In the genomic region with DNA sequence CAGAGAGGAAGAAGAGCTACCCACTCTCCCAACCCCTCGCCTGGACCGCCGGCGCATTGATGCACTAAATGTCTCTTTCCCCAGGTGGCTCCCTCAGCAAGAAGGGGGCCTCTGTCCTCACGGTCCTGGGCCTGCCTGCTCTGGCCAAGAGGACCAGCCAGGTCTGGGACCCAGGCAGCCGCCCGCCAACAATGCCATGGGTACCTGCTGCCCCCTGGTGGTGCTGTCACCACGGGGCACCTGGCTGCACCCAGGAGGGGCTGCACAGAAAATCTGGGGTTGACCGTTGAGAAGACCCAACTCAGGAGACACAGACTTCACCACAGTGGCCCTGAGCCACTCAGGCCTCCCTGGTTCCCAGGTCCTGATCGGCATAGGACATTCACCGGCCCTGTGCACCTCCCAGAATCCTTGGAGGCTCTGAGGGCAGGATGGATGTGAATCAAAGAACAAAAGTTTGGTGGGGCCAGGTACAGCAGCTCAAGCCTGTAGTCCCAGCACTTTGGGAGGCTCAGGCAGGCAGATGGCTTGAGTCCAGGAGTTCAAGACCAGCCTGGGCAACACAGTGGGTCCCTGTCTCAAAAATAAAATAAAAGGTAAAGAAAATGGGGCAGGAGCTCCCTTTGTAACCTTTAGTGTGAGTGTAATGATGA, we compare ENCODE assay signal across 8 cellular contexts. TPM values are rescaled to one million over a fixed set of nuclear protein-coding genes. Genes with fewer than 3 reads are reported as not detected.
DNase-seq lines count a peak whose midpoint lies in the region; ATAC-seq and TF ChIP-seq lines count a peak whose summit lies in the region.

No MANE protein-coding gene starts in this region.

- TF ChIP-seq POLR2A in heart left ventricle (IDR thresholded peaks at IDR 0.05), result no peak

- no peaks in the 10 kb centered on the region for H3K9me3 ChIP-seq in Loucy (ENCODE audit: insufficient read depth, low read depth, low read length)
- no peaks in the 10 kb centered on the region for H3K9me3 ChIP-seq in heart left ventricle

- POLR2A ChIA-PET in T-cell (lab: Charles Lee), result no interaction called here

- H3K36me3 ChIP-seq in Loucy (ENCODE audit: insufficient read depth, low read length), result no peaks in the 10 kb centered on the region
- H3K36me3 ChIP-seq in heart left ventricle, result no peaks in the 10 kb centered on the region

- CTCF ChIA-PET in T-cell (lab: Charles Lee), result interaction anchor here (0.6 to 2.6 kb wide), 7 partner anchors 31 to 453 kb away, joined by 3 to 21 read pairs (median 3); a partner anchor contains a TSS

- DNase-seq in ELR (ENCODE audit: low read depth), result peak; percentile 74
- peak; percentile 18 to 80 (median 62) for DNase-seq in T-cell
- peak; percentile 75 to 92 (median 83) for DNase-seq in heart left ventricle
- no peak for DNase-seq in retinal pigment epithelial cell (ENCODE audit: low read depth)
- no peak for DNase-seq in NCI-H446 treated with DMSO at 0.1 percent for 48 hours (lab: John Stamatoyannopoulos, UW)

- peaks cover 0 to 12% (median 9%) of the 10 kb centered on the region in 3 donors for H3K4me1 Mint-ChIP-seq in T-cell
- H3K4me1 Mint-ChIP-seq in activated naive CD8-positive, alpha-beta T cell (ENCODE audit: low read depth), result peaks cover 5% of the 10 kb centered on the region

- WGBS in heart left ventricle, 4 donors, result 5 to 9% (median 7%) methylated on average over 8 to 11 of the region's 11 CpGs

- H3K27ac Mint-ChIP-seq in T-cell, result peak overlapping the region in 1 of 2 donors; percentile 39
- no peak overlapping the region for H3K27ac Mint-ChIP-seq in activated naive CD8-positive, alpha-beta T cell

- H4K20me1 ChIP-seq in Loucy (ENCODE audit: insufficient read depth, low read length, poor library complexity, severe bottlenecking), result peaks cover 7% of the 10 kb centered on the region

- intact Hi-C loops in heart left ventricle (cut with DNase I), result loop anchor here (1.0 to 10.0 kb wide), 7 partner anchors 37 to 460 kb away; a partner anchor contains a TSS

- H3K4me1 ChIP-seq in Loucy (ENCODE audit: insufficient read depth, low read length, poor library complexity, severe bottlenecking), result peaks cover 30% of the 10 kb centered on the region
- peaks cover 4 to 31% (median 20%) of the 10 kb centered on the region in 12 donors for H3K4me1 ChIP-seq in heart left ventricle

- H3K27me3 ChIP-seq in Loucy (ENCODE audit: insufficient read depth, low read length, poor library complexity, severe bottlenecking), result no peaks in the 10 kb centered on the region
- H3K27me3 ChIP-seq in heart left ventricle, result peaks cover 0 to 4% (median 0%) of the 10 kb centered on the region in 9 donors

- peak overlapping the region; percentile 39 to 60 (median 59) for H3K4me3 Mint-ChIP-seq in T-cell
- peak overlapping the region; percentile 47 for H3K4me3 Mint-ChIP-seq in activated naive CD8-positive, alpha-beta T cell

- H3K9me2 ChIP-seq in Loucy (replicated peaks; ENCODE audit: low read depth, low read length), result no peaks in the 10 kb centered on the region

- ATAC-seq in T-cell (replicated peaks in 1 of 4), result peak; percentile 31 to 49 (median 40)
- ATAC-seq in heart left ventricle, result peak; percentile 63 to 82 (median 71)
- ATAC-seq in HG03378 (IDR thresholded peaks at IDR 0.05; ENCODE audit: unreplicated experiment), result no peak

- no peak overlapping the region for H3K4me3 ChIP-seq in Loucy (ENCODE audit: low read length, poor library complexity, severe bottlenecking)
- no peak overlapping the region for H3K4me3 ChIP-seq in heart left ventricle
- no peak overlapping the region for H3K4me3 ChIP-seq in retinal pigment epithelial cell (ENCODE audit: low read length)

- H2AFZ ChIP-seq in Loucy (ENCODE audit: low read length), result no peak overlapping the region

- peaks cover 0 to 8% of the 10 kb centered on the region in 2 donors for H3K27me3 Mint-ChIP-seq in T-cell
- H3K27me3 Mint-ChIP-seq in activated naive CD8-positive, alpha-beta T cell, result no peaks in the 10 kb centered on the region

- H3K36me3 Mint-ChIP-seq in T-cell, result no peaks in the 10 kb centered on the region
- no peaks in the 10 kb centered on the region for H3K36me3 Mint-ChIP-seq in activated naive CD8-positive, alpha-beta T cell

- TF ChIP-seq CTCF in Loucy (conservative IDR thresholded peaks at IDR 0.05; ENCODE audit: low read length), result peak; percentile 94
- peak; percentile 92 to 100 (median 98) for TF ChIP-seq CTCF in heart left ventricle (IDR thresholded peaks at IDR 0.05)
- TF ChIP-seq CTCF in retinal pigment epithelial cell (conservative IDR thresholded peaks at IDR 0.05; ENCODE audit: low read depth, low read length), result peak; percentile 99

- H3K27ac ChIP-seq in heart left ventricle, result no peak overlapping the region

- H3K9ac ChIP-seq in Loucy (ENCODE audit: low read depth, low read length, poor library complexity, severe bottlenecking), result no peak overlapping the region

- no peak overlapping the region for H3K4me2 ChIP-seq in Loucy (ENCODE audit: low read depth, low read length, poor library complexity, severe bottlenecking)

- H3K79me2 ChIP-seq in Loucy (ENCODE audit: insufficient read depth, low read length), result peaks cover 28% of the 10 kb centered on the region; the same call in 1 of the 2 replicates

- H3F3A ChIP-seq in Loucy (ENCODE audit: low read depth), result no peaks in the 10 kb centered on the region

- H3K9me3 Mint-ChIP-seq in T-cell, result no peaks in the 10 kb centered on the region
- H3K9me3 Mint-ChIP-seq in activated naive CD8-positive, alpha-beta T cell (ENCODE audit: low read depth), result no peaks in the 10 kb centered on the region

RNA-seq across cellular contexts. Expression of a gene that starts 2.4 kb away (rescaled TPM):
- total RNA-seq in T-cell, result 1 to 10 TPM; 1.2 to 7.5 (median 4.9) TPM
- 1 to 10 TPM; 3.4 to 9.9 (median 5.3) TPM for total RNA-seq in heart left ventricle
- polyA plus RNA-seq in heart left ventricle, result 1 to 10 TPM; 3.3 to 6.5 TPM

RNA-seq across cellular contexts. Expression of a gene that starts 30.8 kb away (rescaled TPM):
- total RNA-seq in T-cell (10 to 100 TPM in 4 of 5 donors, 1 to 10 TPM in 1; 8.4 to 18.0 (median 16.5) TPM), heart left ventricle (10 to 100 TPM in 4 of 9 donors, 1 to 10 TPM in 5; 5.3 to 13.8 (median 9.3) TPM)
- polyA plus RNA-seq in heart left ventricle, result 1 to 10 TPM; 1.8 to 8.9 TPM

Comparison
In these comparisons a context has a peak if more than half of its experiments do, and no peak if none do; other contexts are left out.
1. DNase-seq: peak in ELR (single experiment), T-cell (34 of 34) and heart left ventricle (5 of 5); none in retinal pigment epithelial cell (single experiment) and NCI-H446 treated with DMSO at 0.1 percent for 48 hours (single experiment).
2. Peak in every context shown above with its lines, with median percentiles within 50 percentile points of each other: CTCF ChIP-seq.